ENCODE assay signal across 8 cellular contexts in genomic region chr17:4138906-4139526, GRCh38. TPM values are rescaled to one million over a fixed set of nuclear protein-coding genes. Genes with fewer than 3 reads are reported as not detected.
DNase-seq lines count a peak whose midpoint lies in the region; ATAC-seq, FAIRE-seq and TF ChIP-seq lines count a peak whose summit lies in the region.
"Not testable (repeated sequence)": the region's sequence is repeated elsewhere in the genome, so short reads cannot be mapped to it uniquely, and the experiment has no call there.

No MANE protein-coding gene starts in this region.

- not testable (repeated sequence) for H3K36me3 Mint-ChIP-seq in activated T-cell treated with anti-CD3 and anti-CD28 coated beads, Interleukin-2, amount 50 U/mL, for 72 hours (ENCODE audit: insufficient read depth in 2 of 2); neural crest cell (ENCODE audit: low read depth)

- peak overlapping the region in 1 of 3 donors; percentile 53 for H3K9ac ChIP-seq in skeletal muscle tissue (ENCODE audit: low read depth in 1 of 3, low read length in 3 of 3)

- not testable (repeated sequence) for ATAC-seq in A549; activated T-cell treated with anti-CD3 and anti-CD28 coated beads, Interleukin-2, amount 50 U/mL, for 72 hours (replicated peaks in 1 of 2); gastroesophageal sphincter

- not testable (repeated sequence) for DNase-seq in A549 (ENCODE audit: low read depth in 1 of 2, low spot score in 1 of 2); GM19239 (ENCODE audit: insufficient read length, low spot score); activated T-cell treated with anti-CD3 and anti-CD28 coated beads, Interleukin-2, amount 50 U/mL, for 72 hours; bronchial epithelial cell (ENCODE audit: low read depth); neural crest cell (ENCODE audit: low read depth, low spot score)
- DNase-seq in myocyte (ENCODE audit: low read depth), result peak; percentile 68

- H3K27ac ChIP-seq in A549, result not testable (repeated sequence)
- H3K27ac ChIP-seq in gastroesophageal sphincter (peak overlapping the region; percentile 39 to 98 (median 64)), skeletal muscle tissue (ENCODE audit: low read depth, low read length) (peak overlapping the region; percentile 59)

- not testable (repeated sequence) for TF ChIP-seq CTCF in A549 (IDR thresholded peaks at IDR 0.05); bronchial epithelial cell (IDR thresholded peaks at IDR 0.05; ENCODE audit: insufficient read depth, low read length, severe bottlenecking); gastroesophageal sphincter (IDR thresholded peaks at IDR 0.05); neural crest cell (conservative IDR thresholded peaks at IDR 0.05)

- H3K4me1 Mint-ChIP-seq in activated T-cell treated with anti-CD3 and anti-CD28 coated beads, Interleukin-2, amount 50 U/mL, for 72 hours (ENCODE audit: low read depth), result peaks cover 68% of the 10 kb centered on the region
- H3K4me1 Mint-ChIP-seq in neural crest cell, result peaks cover 28% of the 10 kb centered on the region

- CTCF ChIA-PET in A549 (lab: Yijun Ruan, JAX), result interaction anchor here (1.0 to 1.4 kb wide), 6 partner anchors 10 to 226 kb away, joined by 3 to 5 read pairs (median 3); no protein-coding TSS in a partner anchor

- FAIRE-seq in A549 (lab: Jason Lieb, UNC) (peak; percentile 94), GM19239 (lab: Jason Lieb, UNC) (peak; percentile 54), bronchial epithelial cell (lab: Jason Lieb, UNC) (peak; percentile 18)

- H3K36me3 ChIP-seq in bronchial epithelial cell (ENCODE audit: control insufficient read depth, insufficient read depth, low read length); gastroesophageal sphincter; skeletal muscle tissue (ENCODE audit: control insufficient read depth in 3 of 3, insufficient read depth in 3 of 3, low read length in 3 of 3): not testable (repeated sequence)

- not testable (repeated sequence) for TF ChIP-seq EP300 in A549 (IDR thresholded peaks at IDR 0.05); gastroesophageal sphincter (IDR thresholded peaks at IDR 0.05)

- H3K4me1 ChIP-seq in A549 (peaks cover 22% of the 10 kb centered on the region), gastroesophageal sphincter (peaks cover 2 to 82% (median 30%) of the 10 kb centered on the region in 3 donors), skeletal muscle tissue (ENCODE audit: control insufficient read depth in 3 of 3, insufficient read depth in 3 of 3, low read length in 3 of 3) (peaks cover 59 to 74% (median 60%) of the 10 kb centered on the region in 3 donors)

- POLR2A ChIA-PET in A549 (lab: Yijun Ruan, JAX), result interaction anchor here (1.1 kb wide), 1 partner anchor 22 kb away, joined by 3 read pairs; no protein-coding TSS in a partner anchor

- H3K4me3 Mint-ChIP-seq in activated T-cell treated with anti-CD3 and anti-CD28 coated beads, Interleukin-2, amount 50 U/mL, for 72 hours, result peak overlapping the region in 1 of 2 donors; percentile 49
- peak overlapping the region; percentile 29 for H3K4me3 Mint-ChIP-seq in neural crest cell

- H3K4me3 ChIP-seq in A549; bronchial epithelial cell (ENCODE audit: low read depth, low read length); gastroesophageal sphincter: not testable (repeated sequence)
- H3K4me3 ChIP-seq in skeletal muscle tissue (ENCODE audit: low read length in 3 of 3), result peak overlapping the region in 1 of 3 donors; percentile 1

- not testable (repeated sequence) for H3K9me3 Mint-ChIP-seq in activated T-cell treated with anti-CD3 and anti-CD28 coated beads, Interleukin-2, amount 50 U/mL, for 72 hours; neural crest cell

- TF ChIP-seq RAD21 in A549 (conservative IDR thresholded peaks at IDR 0.05 in 1 of 2, IDR thresholded peaks at IDR 0.05 in 1 of 2), result not testable (repeated sequence)

- not testable (repeated sequence) for H3K27me3 ChIP-seq in bronchial epithelial cell (ENCODE audit: control insufficient read depth, insufficient read depth, low read length); gastroesophageal sphincter; skeletal muscle tissue (ENCODE audit: control insufficient read depth in 3 of 3, insufficient read depth in 3 of 3, low read length in 3 of 3)

- H3K9me3 ChIP-seq in A549; gastroesophageal sphincter; skeletal muscle tissue (ENCODE audit: control insufficient read depth in 3 of 3, low read length in 3 of 3): not testable (repeated sequence)

- H3K4me2 ChIP-seq in A549, result not testable (repeated sequence)

- H3K27me3 Mint-ChIP-seq in activated T-cell treated with anti-CD3 and anti-CD28 coated beads, Interleukin-2, amount 50 U/mL, for 72 hours (ENCODE audit: low read depth); neural crest cell (ENCODE audit: low read depth): not testable (repeated sequence)

- 87% methylated on average over 9 of the region's 9 CpGs for WGBS in A549 (ENCODE audit: missing lambda C conversion rate)
- 67 to 75% methylated on average over 9 of the region's 9 CpGs for WGBS in gastroesophageal sphincter (ENCODE audit: low coverage in 1 of 2), 2 donors

- H3K27ac Mint-ChIP-seq in activated T-cell treated with anti-CD3 and anti-CD28 coated beads, Interleukin-2, amount 50 U/mL, for 72 hours, result peak overlapping the region; percentile 51
- H3K27ac Mint-ChIP-seq in neural crest cell (ENCODE audit: unreplicated experiment), result not testable (repeated sequence)

- not testable (repeated sequence) for TF ChIP-seq POLR2A in A549 (IDR thresholded peaks at IDR 0.05; ENCODE audit: low read length); gastroesophageal sphincter (IDR thresholded peaks at IDR 0.05)

RNA-seq across cellular contexts. Expression of gene ZZEF1, which starts 3.8 kb away (rescaled TPM):
- 22.2 and 36.1 TPM in 2 replicates for polyA plus RNA-seq in A549 (2011; rRNA removed)
- polyA plus RNA-seq in A549 (2012; cell fraction: cytosol; rRNA removed), result 8.6 and 10.8 TPM in 2 replicates
- 26.5 and 32.1 TPM in 2 replicates for polyA plus RNA-seq in A549 (2012; cell fraction: nucleus; rRNA removed)
- 10.6 to 13.6 TPM (median 11.7 TPM) in 3 replicates for polyA plus RNA-seq in A549 (2017; fragmentation: RNase III; extraction: RNeasy Plus Mini Kit Qiagen cat#74134 plus additional on column Dnase treatment)
- polyA minus RNA-seq in A549 (2011; rRNA and poly(A)+ RNA removed), result 121 and 132 TPM in 2 replicates
- 10 to 100 TPM; 40.0 to 44.7 TPM for total RNA-seq in activated T-cell treated with anti-CD3 and anti-CD28 coated beads, Interleukin-2, amount 50 U/mL, for 72 hours
- 17.1 and 19.7 TPM in 2 replicates for total RNA-seq in bronchial epithelial cell
- 100 to 1,000 TPM in 1 of 4 donors, 10 to 100 TPM in 3; 55.6 to 105 (median 69.9) TPM for total RNA-seq in gastroesophageal sphincter
- total RNA-seq in myocyte, result 21.0 and 27.7 TPM in 2 replicates
- 15.0 TPM for polyA plus RNA-seq in myocyte (2012)
- 26.9 and 28.0 TPM in 2 replicates for total RNA-seq in neural crest cell
- total RNA-seq in skeletal muscle tissue, result 30.3 TPM

RNA-seq across cellular contexts. Expression of gene CYB5D2, which starts 4.0 kb away (rescaled TPM):
- 19.4 and 21.2 TPM in 2 replicates for polyA plus RNA-seq in A549 (2011; rRNA removed)
- 19.2 and 21.9 TPM in 2 replicates for polyA plus RNA-seq in A549 (2012; cell fraction: cytosol; rRNA removed)
- polyA plus RNA-seq in A549 (2012; cell fraction: nucleus; rRNA removed), result 12.0 and 17.9 TPM in 2 replicates
- polyA plus RNA-seq in A549 (2017; fragmentation: RNase III; extraction: RNeasy Plus Mini Kit Qiagen cat#74134 plus additional on column Dnase treatment), result 15.7 to 22.0 TPM (median 19.4 TPM) in 3 replicates
- polyA minus RNA-seq in A549 (2011; rRNA and poly(A)+ RNA removed), result 18.9 and 21.3 TPM in 2 replicates
- total RNA-seq in activated T-cell treated with anti-CD3 and anti-CD28 coated beads, Interleukin-2, amount 50 U/mL, for 72 hours, result 10 to 100 TPM; 13.9 to 15.2 TPM
- 12.9 and 13.3 TPM in 2 replicates for total RNA-seq in bronchial epithelial cell
- 10 to 100 TPM; 14.3 to 47.9 (median 24.5) TPM for total RNA-seq in gastroesophageal sphincter
- total RNA-seq in myocyte, result 24.4 and 26.6 TPM in 2 replicates
- polyA plus RNA-seq in myocyte (2012), result 38.0 TPM
- total RNA-seq in neural crest cell, result 12.1 and 12.9 TPM in 2 replicates
- 11.0 TPM for total RNA-seq in skeletal muscle tissue
